Comparison of ENCODE assay signal across 23 cellular contexts in genomic region chrX:48785525-48786214, GRCh38. TPM values are rescaled to one million over a fixed set of nuclear protein-coding genes. Genes with fewer than 3 reads are reported as not detected.
"Had no signal": no experiment of that assay in that cellular context is flagged by ENCODE, and none has a peak within 500 bp of the region (broad histone marks: within the 10 kb centered on the region; RNA-seq: fewer than 3 reads in every experiment).

No MANE protein-coding gene starts in this region.

- H3K36me3 ChIP-seq: gastrocnemius medialis, heart left ventricle, left lung, pancreas, sigmoid colon, tibial artery had no signal

- H3K27ac ChIP-seq: gastrocnemius medialis, heart left ventricle, left lung, pancreas, sigmoid colon, tibial artery had no signal

- ATAC-seq: esophagus mucosa; gastrocnemius medialis; heart left ventricle; left lung; mucosa of descending colon; naive thymus-derived CD4-positive, alpha-beta T cell; pancreas; stimulated activated naive B cell treated with anti-CD40 and anti-IgM and Interleukin-4, amounts not matched to agents 10 μg/mL and 1 μg/mL and 100 μg/mL, for 72 hours had no signal

- H3K4me3 ChIP-seq: gastrocnemius medialis, heart left ventricle, left lung, mucosa of descending colon, pancreas, sigmoid colon, tibial artery had no signal

- H3K9me3 ChIP-seq: gastrocnemius medialis, heart left ventricle, left lung, mucosa of descending colon, pancreas, sigmoid colon, tibial artery had no signal

- H3K27me3 Mint-ChIP-seq: activated CD4-positive, alpha-beta memory T cell treated with anti-CD3 and anti-CD28 coated beads for 36 hours; activated naive CD8-positive, alpha-beta T cell had no signal

- H3K36me3 Mint-ChIP-seq: activated CD4-positive, alpha-beta memory T cell treated with anti-CD3 and anti-CD28 coated beads for 36 hours; activated naive CD8-positive, alpha-beta T cell; naive thymus-derived CD4-positive, alpha-beta T cell; stimulated activated naive B cell treated with anti-CD40 and anti-IgM and Interleukin-4, amounts not matched to agents 10 μg/mL and 1 μg/mL and 100 μg/mL, for 72 hours had no signal

- DNase-seq: activated CD4-positive, alpha-beta memory T cell treated with anti-CD3 and anti-CD28 coated beads for 36 hours; activated T-cell treated with anti-CD3 and anti-CD28 coated beads for 4 hours; cerebellar nuclear complex; cortex of kidney; gastrocnemius medialis; heart left ventricle; kidney; left lung; mammary epithelial cell; mucosa of descending colon; naive thymus-derived CD4-positive, alpha-beta T cell; pancreas; sigmoid colon; stimulated activated CD4-positive, alpha-beta T cell treated with anti-CD3 and anti-CD28 coated beads, Interleukin-4, amount 100 ng/mL, for 24 hours; stimulated activated naive B cell treated with anti-CD40 and anti-IgM and Interleukin-4, amounts not matched to agents 10 μg/mL and 1 μg/mL and 100 μg/mL, for 72 hours; T-helper 1 cell; T1000; tibial artery had no signal

- H3K27ac Mint-ChIP-seq: activated CD4-positive, alpha-beta memory T cell treated with anti-CD3 and anti-CD28 coated beads for 36 hours; activated naive CD8-positive, alpha-beta T cell; stimulated activated naive B cell treated with anti-CD40 and anti-IgM and Interleukin-4, amounts not matched to agents 10 μg/mL and 1 μg/mL and 100 μg/mL, for 72 hours had no signal

- H3K4me3 Mint-ChIP-seq: activated CD4-positive, alpha-beta memory T cell treated with anti-CD3 and anti-CD28 coated beads for 36 hours; activated naive CD8-positive, alpha-beta T cell; stimulated activated naive B cell treated with anti-CD40 and anti-IgM and Interleukin-4, amounts not matched to agents 10 μg/mL and 1 μg/mL and 100 μg/mL, for 72 hours had no signal

- H3K4me1 ChIP-seq: gastrocnemius medialis, heart left ventricle, left lung, pancreas, sigmoid colon, tibial artery had no signal

RNA-seq across cellular contexts. Expression of gene GATA1, which starts 0.7 kb away (rescaled TPM):
- total RNA-seq: activated CD4-positive, alpha-beta memory T cell treated with anti-CD3 and anti-CD28 coated beads for 36 hours; bronchial epithelial cell; esophagus mucosa; gastrocnemius medialis; mammary epithelial cell; sigmoid colon; urinary bladder had no signal

RNA-seq across cellular contexts. Expression of gene GLOD5, which starts 24.1 kb away (rescaled TPM):
- total RNA-seq: activated CD4-positive, alpha-beta memory T cell treated with anti-CD3 and anti-CD28 coated beads for 36 hours; bronchial epithelial cell; gastrocnemius medialis; heart left ventricle; mammary epithelial cell; naive thymus-derived CD4-positive, alpha-beta T cell; sigmoid colon; subcutaneous adipose tissue; urinary bladder had no signal

RNA-seq across cellular contexts. Expression of gene ERAS, which starts 40.6 kb away (rescaled TPM):
- total RNA-seq: activated CD4-positive, alpha-beta memory T cell treated with anti-CD3 and anti-CD28 coated beads for 36 hours; bronchial epithelial cell; esophagus mucosa; gastrocnemius medialis; heart left ventricle; left lung; mammary epithelial cell; naive thymus-derived CD4-positive, alpha-beta T cell; pancreas; sigmoid colon; subcutaneous adipose tissue; urinary bladder had no signal

RNA-seq across cellular contexts. Expression of gene PCSK1N, which starts 49.7 kb away (rescaled TPM):
- total RNA-seq: gastrocnemius medialis had no signal
